10 cellular contexts compared by ENCODE assay signal in genomic region chr9:27614551-27614950, GRCh38.
"Had no signal": no experiment of that assay in that cellular context is flagged by ENCODE, and none has a peak within 500 bp of the region (broad histone marks: within the 10 kb centered on the region; RNA-seq: fewer than 3 reads in every experiment).

No MANE protein-coding gene starts in this region.

- H3K4me2 ChIP-seq: GM23338 had no signal

- H3K9me3 ChIP-seq: HAP-1 had no signal

- H3K36me3 ChIP-seq: HAP-1 had no signal

- DNase-seq: GM23248, GOT3, H7, H9, HCEC 1CT, HFFc6 had no signal

- H3K4me3 ChIP-seq: GM23248, GM23338, HAP-1 had no signal

- H3K9ac ChIP-seq: GM23248 had no signal

- H3K4me1 ChIP-seq: HAP-1 had no signal

- H3K27ac ChIP-seq: GM23248 had no signal

- FAIRE-seq: H1, H54 had no signal

- H2AFZ ChIP-seq: GM23248, GM23338 had no signal
